Comparison of ENCODE assay signal across 8 cellular contexts in the genomic region with DNA sequence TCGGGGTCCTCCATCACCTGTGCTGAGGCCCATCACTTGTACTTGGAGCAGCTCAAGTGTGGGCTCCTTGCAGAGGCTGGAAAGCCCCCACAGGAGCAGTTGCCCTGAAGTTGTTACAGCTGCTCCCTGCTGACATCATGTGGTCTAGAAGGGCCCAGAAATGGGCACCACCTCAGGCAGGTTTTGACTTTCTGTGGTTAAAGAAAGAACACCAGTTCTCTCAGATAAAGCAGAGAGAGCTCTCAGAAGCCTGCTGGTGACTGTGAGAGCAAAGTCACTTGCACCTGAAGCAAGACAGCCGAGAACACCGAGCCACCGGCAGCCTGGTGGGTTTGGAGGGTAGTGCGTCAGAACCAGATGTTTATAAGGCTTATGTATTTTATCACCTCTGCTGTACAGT.
DNase-seq lines count a peak whose midpoint lies in the region; ATAC-seq and TF ChIP-seq lines count a peak whose summit lies in the region.

No MANE protein-coding gene starts in this region.

- H3K27ac Mint-ChIP-seq in activated CD4-positive, alpha-beta T cell treated with anti-CD3 and anti-CD28 coated beads for 36 hours, result no peak overlapping the region
- no peak overlapping the region for H3K27ac Mint-ChIP-seq in neural progenitor cell

- POLR2A ChIA-PET in activated CD4-positive, alpha-beta T cell treated with anti-CD3 and anti-CD28 coated beads for 36 hours (lab: Charles Lee), result interaction anchor here (0.6 kb wide), 1 partner anchor 990 kb away, joined by 3 read pairs; no protein-coding TSS in a partner anchor

- TF ChIP-seq CTCF in fibroblast of the aortic adventitia (IDR thresholded peaks at IDR 0.05; ENCODE audit: insufficient read depth, low read length) (peak; percentile 15), stomach (IDR thresholded peaks at IDR 0.05) (peak in 1 of 7 experiments; percentile 9), neural progenitor cell (IDR thresholded peaks at IDR 0.05) (no peak), ovary (IDR thresholded peaks at IDR 0.05) (no peak)

- H3K27me3 ChIP-seq in stomach (no peaks in the 10 kb centered on the region), neural progenitor cell (no peaks in the 10 kb centered on the region), ovary (no peaks in the 10 kb centered on the region)

- H3K4me3 ChIP-seq in fibroblast of the aortic adventitia (ENCODE audit: low read depth, low read length) (no peak overlapping the region), stomach (no peak overlapping the region), neural progenitor cell (no peak overlapping the region), ovary (no peak overlapping the region)

- no peaks in the 10 kb centered on the region for H3K9me3 Mint-ChIP-seq in activated CD4-positive, alpha-beta T cell treated with anti-CD3 and anti-CD28 coated beads for 36 hours (ENCODE audit: low read depth)
- no peaks in the 10 kb centered on the region for H3K9me3 Mint-ChIP-seq in neural progenitor cell

- H3K27ac ChIP-seq in stomach (peak overlapping the region in 3 of 5 donors; percentile 10 to 40 (median 34)), neural progenitor cell (no peak overlapping the region), ovary (no peak overlapping the region)

- no peak for TF ChIP-seq POLR2A in stomach (IDR thresholded peaks at IDR 0.05)
- no peak for TF ChIP-seq POLR2A in ovary (IDR thresholded peaks at IDR 0.05)

- H3K36me3 ChIP-seq in stomach, result peaks cover 0 to 89% (median 53%) of the 10 kb centered on the region in 4 donors
- H3K36me3 ChIP-seq in neural progenitor cell, result peaks cover 7% of the 10 kb centered on the region
- H3K36me3 ChIP-seq in ovary, result no peaks in the 10 kb centered on the region

- peak; percentile 87 for DNase-seq in activated CD4-positive, alpha-beta T cell treated with anti-CD3 and anti-CD28 coated beads for 36 hours
- DNase-seq in fibroblast of the aortic adventitia (ENCODE audit: low read depth) (no peak), stomach (peak; percentile 50), NCI-H1436 (lab: John Stamatoyannopoulos, UW) (no peak), neural progenitor cell (ENCODE audit: low spot score) (no peak), ovary (no peak)

- H3F3A ChIP-seq in neural progenitor cell (ENCODE audit: low read depth), result no peaks in the 10 kb centered on the region

- TF ChIP-seq EP300 in stomach (IDR thresholded peaks at IDR 0.05), result no peak
- TF ChIP-seq EP300 in ovary (IDR thresholded peaks at IDR 0.05), result no peak

- no peaks in the 10 kb centered on the region for H3K79me2 ChIP-seq in neural progenitor cell (ENCODE audit: low read depth)

- no peak overlapping the region for H2AFZ ChIP-seq in neural progenitor cell (replicated peaks)

- no peak overlapping the region for H3K4me3 Mint-ChIP-seq in activated CD4-positive, alpha-beta T cell treated with anti-CD3 and anti-CD28 coated beads for 36 hours
- H3K4me3 Mint-ChIP-seq in neural progenitor cell, result no peak overlapping the region

- H3K9ac ChIP-seq in neural progenitor cell, result no peak overlapping the region

- H3K4me1 Mint-ChIP-seq in activated CD4-positive, alpha-beta T cell treated with anti-CD3 and anti-CD28 coated beads for 36 hours, result peaks cover 42% of the 10 kb centered on the region
- no peaks in the 10 kb centered on the region for H3K4me1 Mint-ChIP-seq in neural progenitor cell

- CTCF ChIA-PET in activated CD4-positive, alpha-beta T cell treated with anti-CD3 and anti-CD28 coated beads for 36 hours (lab: Charles Lee), result interaction anchor here (0.6 to 4.4 kb wide), 13 partner anchors 9 to 168 kb away, joined by 3 to 33 read pairs (median 4); no protein-coding TSS in a partner anchor

- no peaks in the 10 kb centered on the region for H3K27me3 Mint-ChIP-seq in activated CD4-positive, alpha-beta T cell treated with anti-CD3 and anti-CD28 coated beads for 36 hours
- no peaks in the 10 kb centered on the region for H3K27me3 Mint-ChIP-seq in neural progenitor cell (ENCODE audit: insufficient read depth, low read depth)

- intact Hi-C loops in activated CD4-positive, alpha-beta T cell treated with anti-CD3 and anti-CD28 coated beads for 36 hours (cut with DNase I, micrococcal nuclease), result loop anchor here (1.0 to 10.0 kb wide), 9 partner anchors 14 to 990 kb away; no protein-coding TSS in a partner anchor
- intact Hi-C loops in stomach (cut with DNase I; ENCODE audit: low total_unique reads) (loop anchor here (5.0 kb wide), 1 partner anchor 95 kb away; no protein-coding TSS in a partner anchor), ovary (cut with DNase I) (loop anchor here in 3 of 4 donors (5.0 to 10.0 kb wide), 3 partner anchors 82 to 990 kb away; no protein-coding TSS in a partner anchor)

- WGBS in stomach, 5 donors, result 67 to 80% (median 79%) methylated on average over 5 of the region's 5 CpGs
- WGBS in ovary, 3 donors, result 92 to 97% (median 92%) methylated on average over 5 of the region's 5 CpGs

- H3K9me3 ChIP-seq in stomach (no peaks in the 10 kb centered on the region), neural progenitor cell (ENCODE audit: low read depth) (no peaks in the 10 kb centered on the region), ovary (no peaks in the 10 kb centered on the region)

- peaks cover 4% of the 10 kb centered on the region for H3K36me3 Mint-ChIP-seq in activated CD4-positive, alpha-beta T cell treated with anti-CD3 and anti-CD28 coated beads for 36 hours (ENCODE audit: low read depth)
- peaks cover 18% of the 10 kb centered on the region for H3K36me3 Mint-ChIP-seq in neural progenitor cell

- no peak overlapping the region for H3K4me2 ChIP-seq in neural progenitor cell

- ATAC-seq in GM19043 (IDR thresholded peaks at IDR 0.05; ENCODE audit: low read depth, unreplicated experiment), result peak; percentile 72
- peak; percentile 59 for ATAC-seq in HG03103 (IDR thresholded peaks at IDR 0.05; ENCODE audit: low read depth, unreplicated experiment)
- peak; percentile 94 for ATAC-seq in activated CD4-positive, alpha-beta T cell treated with anti-CD3 and anti-CD28 coated beads for 36 hours

- peaks cover 14% of the 10 kb centered on the region for H4K20me1 ChIP-seq in neural progenitor cell (ENCODE audit: low read depth)

- H3K4me1 ChIP-seq in stomach (peaks cover 25 to 56% (median 41%) of the 10 kb centered on the region in 4 donors), neural progenitor cell (no peaks in the 10 kb centered on the region), ovary (ENCODE audit: insufficient read depth) (no peaks in the 10 kb centered on the region)

Comparison
In these comparisons a context has a peak if more than half of its experiments do, and no peak if none do; other contexts are left out.
1. DNase-seq: peak in activated CD4-positive, alpha-beta T cell treated with anti-CD3 and anti-CD28 coated beads for 36 hours (single experiment) and stomach (single experiment); none in fibroblast of the aortic adventitia (single experiment), NCI-H1436 (single experiment), neural progenitor cell (single experiment) and ovary (0 of 5).
2. H3K27ac ChIP-seq: peak in stomach (3 of 5); none in neural progenitor cell (single experiment) and ovary (0 of 2).
3. Peak in every context shown above with its lines, with median percentiles within 50 percentile points of each other: ATAC-seq.